ENCODE assay signal across 35 cellular contexts in genomic region chr14:94961761-94962575, GRCh38.
"Had no signal": no experiment of that assay in that cellular context is flagged by ENCODE, and none has a peak within 500 bp of the region (broad histone marks: within the 10 kb centered on the region; RNA-seq: fewer than 3 reads in every experiment).

No MANE protein-coding gene starts in this region.

- ATAC-seq: activated CD8-positive, alpha-beta memory T cell treated with anti-CD3 and anti-CD28 coated beads, Interleukin-2, amount 10 ng/mL, durations not matched to agents 7 days and 5 days; activated T-cell treated with anti-CD3 and anti-CD28 coated beads, Interleukin-2, amount 50 U/mL, for 72 hours; activated T-helper 17 cell treated with anti-CD3 and anti-CD28 coated beads, Interleukin-2, amount 50 U/mL, for 72 hours; PC-3; Right ventricle myocardium inferior had no signal

- H3K4me3 Mint-ChIP-seq: activated CD4-positive, alpha-beta memory T cell treated with anti-CD3 and anti-CD28 coated beads, Interleukin-2, amount 10 ng/mL, durations not matched to agents 7 days and 5 days; activated CD8-positive, alpha-beta memory T cell treated with anti-CD3 and anti-CD28 coated beads, Interleukin-2, amount 10 ng/mL, durations not matched to agents 7 days and 5 days; activated naive CD8-positive, alpha-beta T cell treated with anti-CD3 and anti-CD28 coated beads for 36 hours; activated T-cell treated with anti-CD3 and anti-CD28 coated beads, Interleukin-2, amount 50 U/mL, for 72 hours; activated T-helper 17 cell treated with anti-CD3 and anti-CD28 coated beads, Interleukin-2, amount 50 U/mL, for 72 hours had no signal

- H3K36me3 ChIP-seq: brain microvascular endothelial cell, WERI-Rb-1 had no signal

- H3K27ac Mint-ChIP-seq: activated CD4-positive, alpha-beta memory T cell treated with anti-CD3 and anti-CD28 coated beads, Interleukin-2, amount 10 ng/mL, durations not matched to agents 7 days and 5 days; activated CD8-positive, alpha-beta memory T cell treated with anti-CD3 and anti-CD28 coated beads, Interleukin-2, amount 10 ng/mL, durations not matched to agents 7 days and 5 days; activated naive CD8-positive, alpha-beta T cell treated with anti-CD3 and anti-CD28 coated beads for 36 hours; activated T-cell treated with anti-CD3 and anti-CD28 coated beads, Interleukin-2, amount 50 U/mL, for 72 hours; activated T-helper 17 cell treated with anti-CD3 and anti-CD28 coated beads, Interleukin-2, amount 50 U/mL, for 72 hours had no signal

- H3K27ac ChIP-seq: brain microvascular endothelial cell, RWPE1, WERI-Rb-1 had no signal

- H3K27me3 ChIP-seq: brain microvascular endothelial cell had no signal

- H3K4me1 Mint-ChIP-seq: activated CD4-positive, alpha-beta memory T cell treated with anti-CD3 and anti-CD28 coated beads, Interleukin-2, amount 10 ng/mL, durations not matched to agents 7 days and 5 days; activated CD8-positive, alpha-beta memory T cell treated with anti-CD3 and anti-CD28 coated beads, Interleukin-2, amount 10 ng/mL, durations not matched to agents 7 days and 5 days; activated naive CD8-positive, alpha-beta T cell treated with anti-CD3 and anti-CD28 coated beads for 36 hours; activated T-helper 17 cell treated with anti-CD3 and anti-CD28 coated beads, Interleukin-2, amount 50 U/mL, for 72 hours had no signal

- DNase-seq: activated CD4-positive, alpha-beta memory T cell treated with anti-CD3 and anti-CD28 coated beads, Interleukin-2, amount 10 ng/mL, durations not matched to agents 7 days and 5 days; activated CD4-positive, alpha-beta T cell treated with anti-CD3 and anti-CD28 coated beads for 1 hour; activated CD4-positive, alpha-beta T cell treated with anti-CD3 and anti-CD28 coated beads for 48 hours; activated CD4-positive, CD25-positive, alpha-beta regulatory T cell; activated CD8-positive, alpha-beta memory T cell treated with anti-CD3 and anti-CD28 coated beads for 24 hours; activated CD8-positive, alpha-beta memory T cell treated with anti-CD3 and anti-CD28 coated beads, Interleukin-2, amount 10 ng/mL, durations not matched to agents 7 days and 5 days; activated effector memory CD4-positive, alpha-beta T cell treated with anti-CD3 and anti-CD28 coated beads, Interleukin-2, amount 50 U/mL, for 16 hours; activated naive CD4-positive, alpha-beta T cell; activated naive CD4-positive, alpha-beta T cell treated with anti-CD3 and anti-CD28 coated beads, Interleukin-2, amount 50 U/mL, for 16 hours; activated naive CD8-positive, alpha-beta T cell treated with anti-CD3 and anti-CD28 coated beads for 36 hours; activated T-cell treated with anti-CD3 and anti-CD28 coated beads, Interleukin-2, amount 50 U/mL, for 1 hour; activated T-cell treated with anti-CD3 and anti-CD28 coated beads, Interleukin-2, amount 50 U/mL, for 72 hours; amniotic stem cell; aorta; brain microvascular endothelial cell; NCI-H1092 treated with DMSO at 0.1 percent for 48 hours; NCI-H1417; NCI-H146; NCI-H187; NCI-H2029 treated with DMSO at 0.1 percent for 48 hours; NCI-H2107; NCI-H2171; NCI-H510A; NCI-H526; NCI-H748 treated with DMSO at 0.1 percent for 48 hours; NK-92 treated with Interleukin-12 subunit alpha and Interleukin-12 subunit beta, amount 100 ng/mL, for 24 hours; PC-3; SW 1271; T-helper 1 cell; T-helper 2 cell; T1000; WERI-Rb-1 had no signal

- H3K9me3 Mint-ChIP-seq: activated CD4-positive, alpha-beta memory T cell treated with anti-CD3 and anti-CD28 coated beads, Interleukin-2, amount 10 ng/mL, durations not matched to agents 7 days and 5 days; activated naive CD8-positive, alpha-beta T cell treated with anti-CD3 and anti-CD28 coated beads for 36 hours; activated T-cell treated with anti-CD3 and anti-CD28 coated beads, Interleukin-2, amount 50 U/mL, for 72 hours; activated T-helper 17 cell treated with anti-CD3 and anti-CD28 coated beads, Interleukin-2, amount 50 U/mL, for 72 hours had no signal

- H3K36me3 Mint-ChIP-seq: activated CD8-positive, alpha-beta memory T cell treated with anti-CD3 and anti-CD28 coated beads, Interleukin-2, amount 10 ng/mL, durations not matched to agents 7 days and 5 days; activated naive CD8-positive, alpha-beta T cell treated with anti-CD3 and anti-CD28 coated beads for 36 hours had no signal
